Comparison of ENCODE assay signal across 16 cellular contexts in the genomic region with DNA sequence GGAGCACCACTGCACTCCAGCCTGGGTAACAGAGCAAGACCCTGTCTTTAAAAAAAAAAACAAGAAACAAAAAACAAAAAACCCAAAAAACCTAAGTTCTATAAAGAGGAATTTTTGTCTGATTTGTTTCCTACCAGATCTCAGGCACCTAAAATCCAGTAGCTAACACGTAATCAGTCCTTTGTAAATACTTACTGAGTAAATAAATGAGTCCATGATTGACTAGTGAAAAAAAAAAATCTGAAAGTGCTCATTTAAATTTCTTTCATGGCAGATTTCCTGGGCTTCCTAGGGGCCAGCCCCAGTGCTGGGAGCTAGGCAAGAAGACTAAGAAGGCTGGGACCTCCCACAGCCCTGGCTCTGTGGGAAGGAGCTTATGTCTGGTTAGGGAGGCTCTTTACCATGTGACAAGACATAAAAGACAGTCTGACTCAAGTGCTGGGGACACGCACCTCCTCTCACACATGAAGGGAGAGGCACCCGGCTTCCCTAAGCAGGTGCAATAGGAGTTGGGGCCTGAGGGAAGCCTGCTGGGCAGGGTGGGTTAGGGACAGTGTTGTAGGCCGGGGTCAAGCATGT. TPM values are rescaled to one million over a fixed set of nuclear protein-coding genes. Genes with fewer than 3 reads are reported as not detected.
DNase-seq lines count a peak whose midpoint lies in the region; ATAC-seq, FAIRE-seq and TF ChIP-seq lines count a peak whose summit lies in the region.
"Had no signal": no experiment of that assay in that cellular context is flagged by ENCODE, and none has a peak within 500 bp of the region (broad histone marks: within the 10 kb centered on the region; RNA-seq: fewer than 3 reads in every experiment).

No MANE protein-coding gene starts in this region.

- no peak overlapping the region for H2AFZ ChIP-seq in HepG2 (ENCODE audit: low read length)
- no peak overlapping the region for H2AFZ ChIP-seq in neuronal stem cell (ENCODE audit: low read length)
- H2AFZ ChIP-seq: GM23248 had no signal

- H3K9ac ChIP-seq in liver (ENCODE audit: low read depth in 1 of 2, low read length in 2 of 2) (no peak overlapping the region), HepG2 (ENCODE audit: insufficient read depth, low read depth, low read length) (no peak overlapping the region), neuronal stem cell (ENCODE audit: low read depth, low read length, poor library complexity) (peak overlapping the region; percentile 63)
- H3K9ac ChIP-seq: BLaER1 treated with 17β-estradiol and CSF1 and Interleukin-3, amounts not matched to agents 10 nM and 100 nM; GM23248 had no signal

- H3K18ac ChIP-seq in neuronal stem cell (ENCODE audit: low read length): no peak overlapping the region

- no peak overlapping the region for H4K91ac ChIP-seq in neuronal stem cell (ENCODE audit: low read depth, low read length, poor library complexity)

- TF ChIP-seq CTCF in liver (IDR thresholded peaks at IDR 0.05; ENCODE audit: low read depth, low read length, missing input control) (no peak), HepG2 (CRISPR knock-in tag; IDR thresholded peaks at IDR 0.05) (no peak), endothelial cell (IDR thresholded peaks at IDR 0.05; ENCODE audit: unreplicated experiment) (no peak)

- no peak overlapping the region for H3K27ac Mint-ChIP-seq in endothelial cell (ENCODE audit: unreplicated experiment)
- H3K27ac Mint-ChIP-seq: CD4-positive, CD25-positive, alpha-beta regulatory T cell had no signal

- H3K27me3 ChIP-seq in liver (ENCODE audit: control insufficient read depth in 4 of 4, insufficient read depth in 4 of 4, low read length in 3 of 4) (no peaks in the 10 kb centered on the region), HepG2 (ENCODE audit: control insufficient read depth in 1 of 2, insufficient read depth in 2 of 2, low read length in 2 of 2) (no peaks in the 10 kb centered on the region), neuronal stem cell (ENCODE audit: control insufficient read depth in 3 of 3, insufficient read depth in 3 of 3, low read depth in 1 of 3, low read length in 3 of 3) (no peaks in the 10 kb centered on the region)
- H3K27me3 ChIP-seq: BLaER1 treated with 17β-estradiol and CSF1 and Interleukin-3, amounts not matched to agents 10 nM and 100 nM had no signal

- intact Hi-C loops in HepG2 (cut with micrococcal nuclease; ENCODE audit: unreplicated experiment): no loop called here
- intact Hi-C loops in head of caudate nucleus (cut with DNase I): no loop called here

- H4K8ac ChIP-seq in neuronal stem cell (ENCODE audit: low read depth, low read length): no peak overlapping the region

- no peaks in the 10 kb centered on the region for H4K20me1 ChIP-seq in HepG2 (ENCODE audit: insufficient read depth, low read length)

- DNase-seq in HepG2 (ENCODE audit: low spot score) (no peak), head of caudate nucleus (peak in 39 of 42 donors; percentile 17 to 87 (median 56)), neuronal stem cell (ENCODE audit: low spot score) (no peak), endothelial cell (ENCODE audit: low spot score) (no peak), HuH-7 (ENCODE audit: low spot score) (no peak)
- DNase-seq: 8988T; ACHN; CD4-positive, CD25-positive, alpha-beta regulatory T cell; DMS53; GF-D8; GM23248 had no signal

- POLR2A ChIA-PET in HepG2 (lab: Yijun Ruan, JAX): no interaction called here

- H3K23ac ChIP-seq in neuronal stem cell (ENCODE audit: low read depth, low read length, poor library complexity): no peak overlapping the region

- no peaks in the 10 kb centered on the region for H3K79me1 ChIP-seq in neuronal stem cell (ENCODE audit: low read depth, low read length)

- peaks cover 8 to 32% (median 31%) of the 10 kb centered on the region in 4 donors for H3K4me1 ChIP-seq in liver (ENCODE audit: control insufficient read depth in 4 of 4, insufficient read depth in 4 of 4, low read length in 3 of 4)
- H3K4me1 ChIP-seq in HepG2 (ENCODE audit: insufficient read depth, low read length): no peaks in the 10 kb centered on the region
- no peaks in the 10 kb centered on the region for H3K4me1 ChIP-seq in neuronal stem cell (ENCODE audit: control insufficient read depth in 2 of 2, insufficient read depth in 1 of 2, low read depth in 1 of 2, low read length in 2 of 2)

- no peak overlapping the region for H2AK5ac ChIP-seq in neuronal stem cell (ENCODE audit: low read depth, low read length)

- in situ Hi-C loops in HepG2 (cut with HindIII; ENCODE audit: extremely low pct_ligation_motif_present, low pct_unique_long_range_greater_than_20kb): no loop called here

- no peaks in the 10 kb centered on the region for H3K4me1 Mint-ChIP-seq in endothelial cell (ENCODE audit: unreplicated experiment)

- H2BK5ac ChIP-seq in neuronal stem cell (ENCODE audit: low read length): no peak overlapping the region

- no peak overlapping the region for H3K4me3 Mint-ChIP-seq in endothelial cell (ENCODE audit: unreplicated experiment)
- H3K4me3 Mint-ChIP-seq: CD4-positive, CD25-positive, alpha-beta regulatory T cell had no signal

- no peak for FAIRE-seq in HepG2 (lab: Jason Lieb, UNC)
- FAIRE-seq: H54 had no signal

- H3K36me3 ChIP-seq in liver (ENCODE audit: control insufficient read depth in 4 of 4, insufficient read depth in 3 of 4, low read depth in 1 of 4, low read length in 3 of 4) (peaks cover 0 to 8% (median 1%) of the 10 kb centered on the region in 4 donors), HepG2 (replicated peaks in 1 of 2; ENCODE audit: control insufficient read depth in 1 of 2, insufficient read depth in 2 of 2, low read length in 2 of 2) (peaks cover 11 to 76% of the 10 kb centered on the region in 2 experiments; a peak in 3 of 5 replicates), neuronal stem cell (replicated peaks in 1 of 2; ENCODE audit: control insufficient read depth in 2 of 2, insufficient read depth in 2 of 2, low read length in 2 of 2) (peaks cover 33 to 99% of the 10 kb centered on the region in 2 donors)

- no peak overlapping the region for H2BK12ac ChIP-seq in neuronal stem cell (ENCODE audit: low read length)

- H3K4ac ChIP-seq in neuronal stem cell (ENCODE audit: low read length): no peak overlapping the region

- H3K14ac ChIP-seq in neuronal stem cell (ENCODE audit: low read length): no peak overlapping the region

- no peak for TF ChIP-seq POLR2A in HepG2 (IDR thresholded peaks at IDR 0.05; ENCODE audit: insufficient read depth in 1 of 2, low read depth in 2 of 2, low read length in 2 of 2)

- no TSS peak for BruUV-seq in HepG2 (replicated peaks; lab: Mats Ljungman, UMichigan)

- ATAC-seq in HepG2 (no peak), GM18868 (IDR thresholded peaks at IDR 0.05; ENCODE audit: unreplicated experiment) (no peak)

- peaks cover 12% of the 10 kb centered on the region for H3K36me3 Mint-ChIP-seq in endothelial cell (ENCODE audit: low read depth, unreplicated experiment)

- no peaks in the 10 kb centered on the region for H3K27me3 Mint-ChIP-seq in endothelial cell (ENCODE audit: unreplicated experiment)
- H3K27me3 Mint-ChIP-seq: CD4-positive, CD25-positive, alpha-beta regulatory T cell had no signal

- TF ChIP-seq RAD21 in liver (IDR thresholded peaks at IDR 0.05): no peak
- TF ChIP-seq RAD21 in HepG2 (CRISPR knock-in tag; IDR thresholded peaks at IDR 0.05): no peak

- CTCF ChIA-PET in HepG2 (lab: Yijun Ruan, JAX; ENCODE audit: low intra/inter-chr PET ratio, low total read pairs): no interaction called here

- WGBS in liver: 79% methylated on average over 4 of the region's 4 CpGs
- WGBS in HepG2 (ENCODE audit: low lambda C conversion rate): 88% methylated on average over 4 of the region's 4 CpGs
- no CpG with 5 or more reads among the region's 4 CpGs for WGBS in neuronal stem cell (ENCODE audit: extremely low coverage in 2 of 2, insufficient read length in 2 of 2, insufficient replicate concordance in 1 of 2), 2 donors

- H3K4me2 ChIP-seq in HepG2 (ENCODE audit: low read depth, low read length) (no peak overlapping the region), neuronal stem cell (ENCODE audit: insufficient read depth, low read length, poor library complexity, severe bottlenecking) (no peak overlapping the region)
- H3K4me2 ChIP-seq: BLaER1 treated with 17β-estradiol and CSF1 and Interleukin-3, amounts not matched to agents 10 nM and 100 nM had no signal

- H3K9me3 Mint-ChIP-seq in endothelial cell (ENCODE audit: unreplicated experiment): no peaks in the 10 kb centered on the region
- H3K9me3 Mint-ChIP-seq: CD4-positive, CD25-positive, alpha-beta regulatory T cell had no signal

- TF ChIP-seq EP300 in HepG2 (IDR thresholded peaks at IDR 0.05; ENCODE audit: low read depth in 2 of 2, low read length in 2 of 2) (no peak), HepG2 (CRISPR knock-in tag; IDR thresholded peaks at IDR 0.05; ENCODE audit: borderline replicate concordance) (no peak)

- H3K79me2 ChIP-seq in HepG2 (ENCODE audit: insufficient read depth, low read length): no peaks in the 10 kb centered on the region

- H2BK120ac ChIP-seq in neuronal stem cell (ENCODE audit: low read depth, low read length): no peak overlapping the region

- H3K4me3 ChIP-seq in liver (ENCODE audit: low read depth in 1 of 3, low read length in 3 of 3): no peak overlapping the region
- H3K4me3 ChIP-seq in HepG2 (replicated peaks in 1 of 3; ENCODE audit: insufficient read depth in 1 of 3, low read depth in 2 of 3, low read length in 3 of 3): no peak overlapping the region
- no peak overlapping the region for H3K4me3 ChIP-seq in neuronal stem cell (ENCODE audit: low read length in 2 of 2)
- H3K4me3 ChIP-seq: BLaER1 treated with 17β-estradiol and CSF1 and Interleukin-3, amounts not matched to agents 10 nM and 100 nM; GM23248 had no signal

- peak overlapping the region in 1 of 2 donors; percentile 31 for H3K27ac ChIP-seq in liver (ENCODE audit: low read depth in 1 of 2, low read length in 2 of 2)
- no peak overlapping the region for H3K27ac ChIP-seq in HepG2 (ENCODE audit: extremely low read length, insufficient read depth, low read length)
- no peak overlapping the region for H3K27ac ChIP-seq in neuronal stem cell (replicated peaks; ENCODE audit: low read length)
- H3K27ac ChIP-seq: BLaER1 treated with 17β-estradiol and CSF1 and Interleukin-3, amounts not matched to agents 10 nM and 100 nM; GM23248 had no signal

- no peak overlapping the region for H2BK15ac ChIP-seq in neuronal stem cell (ENCODE audit: low read length)

- no peaks in the 10 kb centered on the region for H3K9me3 ChIP-seq in liver (ENCODE audit: control insufficient read depth in 4 of 4, low read length in 3 of 4)
- no peaks in the 10 kb centered on the region for H3K9me3 ChIP-seq in HepG2 (ENCODE audit: low read length)
- no peaks in the 10 kb centered on the region for H3K9me3 ChIP-seq in neuronal stem cell (replicated peaks in 1 of 2; ENCODE audit: control insufficient read depth in 2 of 2, insufficient read depth in 1 of 2, low read depth in 1 of 2, low read length in 2 of 2)
- H3K9me3 ChIP-seq: BLaER1 treated with 17β-estradiol and CSF1 and Interleukin-3, amounts not matched to agents 10 nM and 100 nM had no signal

RNA-seq across cellular contexts. Expression of gene LIG1, which starts 22.5 kb away (rescaled TPM):
- total RNA-seq in liver (10 to 100 TPM in 1 of 2 donors, 1 to 10 TPM in 1; 6.3 to 61.5 TPM), HepG2 (2016; rRNA removed; fragmentation: Illumina TruSeq; extraction: Trizol) (52.1 and 64.4 TPM in 2 replicates), endothelial cell (ENCODE audit: unreplicated experiment) (51.5 TPM)
- polyA plus RNA-seq in liver (1 to 10 TPM; 6.7 to 7.5 TPM), HepG2 (2011; rRNA removed) (18.3 and 20.1 TPM in 2 replicates)
- total RNA-seq in HepG2 (2016; cell fraction: cytosol; rRNA removed; fragmentation: Illumina TruSeq; extraction: Trizol; ENCODE audit: low read depth): 7.3 and 8.5 TPM in 2 replicates
- total RNA-seq in HepG2 (2016; cell fraction: insoluble cytoplasmic fraction; rRNA removed; fragmentation: Illumina TruSeq; extraction: Trizol): 44.1 and 72.4 TPM in 2 replicates
- total RNA-seq in HepG2 (2016; cell fraction: membrane; rRNA removed; fragmentation: Illumina TruSeq; extraction: Trizol): 15.7 and 19.3 TPM in 2 replicates
- total RNA-seq in HepG2 (2016; cell fraction: nucleus; rRNA removed; fragmentation: Illumina TruSeq; extraction: Trizol): 51.4 and 56.6 TPM in 2 replicates
- 9.1 and 11.9 TPM in 2 replicates for polyA plus RNA-seq in HepG2 (2011; cell fraction: cytosol; rRNA removed)
- polyA plus RNA-seq in HepG2 (2011; cell fraction: nucleus; rRNA removed): 92.2 and 135 TPM in 2 replicates
- 11.0 and 27.9 TPM in 2 replicates for polyA plus RNA-seq in HepG2 (2012)
- 6.0 and 7.0 TPM in 2 replicates for polyA plus RNA-seq in HepG2 (2016; cell fraction: cytosol; fragmentation: Illumina TruSeq; extraction: Trizol; ENCODE audit: low read depth)
- 43.0 and 49.8 TPM in 2 replicates for polyA plus RNA-seq in HepG2 (2016; cell fraction: insoluble cytoplasmic fraction; fragmentation: Illumina TruSeq; extraction: Trizol; ENCODE audit: low read depth)
- 7.7 and 11.4 TPM in 2 replicates for polyA plus RNA-seq in HepG2 (2016; cell fraction: membrane; fragmentation: Illumina TruSeq; extraction: Trizol; ENCODE audit: low read depth)
- polyA plus RNA-seq in HepG2 (2016; cell fraction: nucleus; fragmentation: Illumina TruSeq; extraction: Trizol; ENCODE audit: insufficient read depth, low read depth): 135 and 153 TPM in 2 replicates
- polyA minus RNA-seq in HepG2 (2011; rRNA and poly(A)+ RNA removed; ENCODE audit: low replicate concordance): 25.6 and 86.4 TPM in 2 replicates
- 11.3 and 17.6 TPM in 2 replicates for polyA minus RNA-seq in HepG2 (2011; cell fraction: cytosol; rRNA and poly(A)+ RNA removed)
- polyA minus RNA-seq in HepG2 (2011; cell fraction: nucleus; rRNA and poly(A)+ RNA removed): 25.0 and 29.4 TPM in 2 replicates
- 47.5 TPM for polyA plus RNA-seq in neuronal stem cell (2013, experiment 1 of 2)
- 43.5 TPM for polyA plus RNA-seq in neuronal stem cell (2013, experiment 2 of 2)

RNA-seq across cellular contexts. Expression of gene ZSWIM9, which starts 22.8 kb away (rescaled TPM):
- 1 to 10 TPM; 1.6 to 2.5 TPM for total RNA-seq in liver
- 1 to 10 TPM in 1 of 2 donors, under 1 TPM in 1; 0.25 to 1.6 TPM for polyA plus RNA-seq in liver
- 0.39 and 1.1 TPM in 2 replicates for total RNA-seq in HepG2 (2016; rRNA removed; fragmentation: Illumina TruSeq; extraction: Trizol)
- total RNA-seq in HepG2 (2016; cell fraction: cytosol; rRNA removed; fragmentation: Illumina TruSeq; extraction: Trizol; ENCODE audit: low read depth): 0.26 and 0.91 TPM in 2 replicates
- total RNA-seq in HepG2 (2016; cell fraction: insoluble cytoplasmic fraction; rRNA removed; fragmentation: Illumina TruSeq; extraction: Trizol): 0.54 and 0.93 TPM in 2 replicates
- 0.43 and 1.00 TPM in 2 replicates for total RNA-seq in HepG2 (2016; cell fraction: membrane; rRNA removed; fragmentation: Illumina TruSeq; extraction: Trizol)
- 0.72 and 0.75 TPM in 2 replicates for total RNA-seq in HepG2 (2016; cell fraction: nucleus; rRNA removed; fragmentation: Illumina TruSeq; extraction: Trizol)
- 0.18 and 0.44 TPM in 2 replicates for polyA plus RNA-seq in HepG2 (2011; rRNA removed)
- polyA plus RNA-seq in HepG2 (2011; cell fraction: cytosol; rRNA removed): 0.28 and 0.43 TPM in 2 replicates
- polyA plus RNA-seq in HepG2 (2011; cell fraction: nucleus; rRNA removed): 2.1 and 2.4 TPM in 2 replicates
- 2.8 and 3.7 TPM in 2 replicates for polyA plus RNA-seq in HepG2 (2012)
- 0.45 and 0.87 TPM in 2 replicates for polyA plus RNA-seq in HepG2 (2016; cell fraction: cytosol; fragmentation: Illumina TruSeq; extraction: Trizol; ENCODE audit: low read depth)
- polyA plus RNA-seq in HepG2 (2016; cell fraction: insoluble cytoplasmic fraction; fragmentation: Illumina TruSeq; extraction: Trizol; ENCODE audit: low read depth): 2.2 TPM in 2 replicates
- 0.41 and 0.92 TPM in 2 replicates for polyA plus RNA-seq in HepG2 (2016; cell fraction: membrane; fragmentation: Illumina TruSeq; extraction: Trizol; ENCODE audit: low read depth)
- polyA plus RNA-seq in HepG2 (2016; cell fraction: nucleus; fragmentation: Illumina TruSeq; extraction: Trizol; ENCODE audit: insufficient read depth, low read depth): 3.7 and 3.8 TPM in 2 replicates
- polyA minus RNA-seq in HepG2 (2011; rRNA and poly(A)+ RNA removed; ENCODE audit: low replicate concordance): 1.0 and 1.7 TPM in 2 replicates
- polyA minus RNA-seq in HepG2 (2011; cell fraction: cytosol; rRNA and poly(A)+ RNA removed): 0.59 and 0.70 TPM in 2 replicates
- 0.75 and 0.90 TPM in 2 replicates for polyA minus RNA-seq in HepG2 (2011; cell fraction: nucleus; rRNA and poly(A)+ RNA removed)
- polyA plus RNA-seq in neuronal stem cell (2013, experiment 1 of 2): 3.8 TPM
- 4.0 TPM for polyA plus RNA-seq in neuronal stem cell (2013, experiment 2 of 2)
- total RNA-seq in endothelial cell (ENCODE audit: unreplicated experiment): 8.8 TPM

RNA-seq across cellular contexts. Expression of gene PLA2G4C, which starts 37.1 kb away (rescaled TPM):
- 1 to 10 TPM; 1.1 to 3.9 TPM for total RNA-seq in liver
- 1 to 10 TPM; 2.3 to 5.9 TPM for polyA plus RNA-seq in liver
- 0.87 and 1.7 TPM in 2 replicates for total RNA-seq in HepG2 (2016; rRNA removed; fragmentation: Illumina TruSeq; extraction: Trizol)
- total RNA-seq in HepG2 (2016; cell fraction: cytosol; rRNA removed; fragmentation: Illumina TruSeq; extraction: Trizol; ENCODE audit: low read depth): not detected in 2 replicates
- total RNA-seq in HepG2 (2016; cell fraction: insoluble cytoplasmic fraction; rRNA removed; fragmentation: Illumina TruSeq; extraction: Trizol): 0.30 and 1.1 TPM in 2 replicates
- 0.19 and 1.9 TPM in 2 replicates for total RNA-seq in HepG2 (2016; cell fraction: membrane; rRNA removed; fragmentation: Illumina TruSeq; extraction: Trizol)
- 0.60 and 4.0 TPM in 2 replicates for total RNA-seq in HepG2 (2016; cell fraction: nucleus; rRNA removed; fragmentation: Illumina TruSeq; extraction: Trizol)
- 1.6 and 2.8 TPM in 2 replicates for polyA plus RNA-seq in HepG2 (2011; rRNA removed)
- polyA plus RNA-seq in HepG2 (2011; cell fraction: cytosol; rRNA removed): 0.99 and 1.6 TPM in 2 replicates
- 5.9 and 6.4 TPM in 2 replicates for polyA plus RNA-seq in HepG2 (2011; cell fraction: nucleus; rRNA removed)
- polyA plus RNA-seq in HepG2 (2012): 0.91 and 1.1 TPM in 2 replicates
- 0.34 TPM in 2 replicates for polyA plus RNA-seq in HepG2 (2016; cell fraction: cytosol; fragmentation: Illumina TruSeq; extraction: Trizol; ENCODE audit: low read depth)
- polyA plus RNA-seq in HepG2 (2016; cell fraction: insoluble cytoplasmic fraction; fragmentation: Illumina TruSeq; extraction: Trizol; ENCODE audit: low read depth): 0.82 and 1.6 TPM in 2 replicates
- polyA plus RNA-seq in HepG2 (2016; cell fraction: membrane; fragmentation: Illumina TruSeq; extraction: Trizol; ENCODE audit: low read depth): 0.19 TPM in 1 of 2 replicates, not detected in the other
- 2.2 and 2.5 TPM in 2 replicates for polyA plus RNA-seq in HepG2 (2016; cell fraction: nucleus; fragmentation: Illumina TruSeq; extraction: Trizol; ENCODE audit: insufficient read depth, low read depth)
- polyA minus RNA-seq in HepG2 (2011; rRNA and poly(A)+ RNA removed; ENCODE audit: low replicate concordance): 0.58 and 2.7 TPM in 2 replicates
- polyA minus RNA-seq in HepG2 (2011; cell fraction: cytosol; rRNA and poly(A)+ RNA removed): 1.5 TPM in 1 of 2 replicates, not detected in the other
- polyA minus RNA-seq in HepG2 (2011; cell fraction: nucleus; rRNA and poly(A)+ RNA removed): 4.2 and 5.0 TPM in 2 replicates
- polyA plus RNA-seq in neuronal stem cell (2013, experiment 1 of 2): 0.04 TPM
- polyA plus RNA-seq in neuronal stem cell (2013, experiment 2 of 2): 0.10 TPM
- total RNA-seq in endothelial cell (ENCODE audit: unreplicated experiment): 1.1 TPM
- total RNA-seq: HT-29 had no signal

Comparison
In these comparisons a context has a peak if more than half of its experiments do, and no peak if none do; other contexts are left out.
1. DNase-seq: peak in head of caudate nucleus (39 of 42); none in HepG2 (single experiment), neuronal stem cell (single experiment), endothelial cell (single experiment) and HuH-7 (single experiment).